ENCODE assay signal across 8 cellular contexts in the genomic region with DNA sequence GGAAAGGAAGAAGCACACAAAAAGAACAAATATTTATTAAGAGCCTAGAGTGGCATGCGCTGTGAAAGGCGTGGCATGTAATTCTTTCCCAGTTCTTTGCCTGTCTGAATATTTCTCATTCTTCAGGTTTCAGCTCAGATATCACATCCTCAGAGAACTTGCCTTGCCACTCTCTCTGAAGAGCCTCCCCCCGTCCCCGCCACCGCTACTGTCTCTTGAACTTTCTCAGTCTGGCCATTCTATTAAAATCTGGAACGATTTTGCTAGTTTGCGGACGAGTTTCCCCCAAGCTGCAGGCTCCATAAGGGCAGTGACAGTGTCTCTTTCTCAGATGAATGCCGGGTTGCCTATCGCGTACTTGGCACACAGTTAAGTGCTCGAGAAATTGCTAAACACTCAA. TPM values are rescaled to one million over a fixed set of nuclear protein-coding genes. Genes with fewer than 3 reads are reported as not detected.
DNase-seq lines count a peak whose midpoint lies in the region; ATAC-seq and TF ChIP-seq lines count a peak whose summit lies in the region.

No MANE protein-coding gene starts in this region.

- H3K27me3 ChIP-seq in CD8-positive, alpha-beta T cell (ENCODE audit: insufficient read depth, low read length), result no peaks in the 10 kb centered on the region
- H3K27me3 ChIP-seq in NT2/D1 (ENCODE audit: insufficient read depth, insufficient read length) (peaks cover 15% of the 10 kb centered on the region), ectodermal cell (ENCODE audit: control insufficient read depth, insufficient read depth, low read length, poor library complexity, severe bottlenecking) (peaks cover 24% of the 10 kb centered on the region), muscle layer of colon (ENCODE audit: control insufficient read depth in 1 of 2, insufficient read depth in 2 of 2, low read length in 2 of 2) (no peaks in the 10 kb centered on the region)

- no peaks in the 10 kb centered on the region for H3K36me3 ChIP-seq in CD8-positive, alpha-beta T cell (ENCODE audit: insufficient read depth, low read length)
- H3K36me3 ChIP-seq in NT2/D1 (ENCODE audit: insufficient read depth, insufficient read length, low read length) (no peaks in the 10 kb centered on the region), ectodermal cell (ENCODE audit: control insufficient read depth, insufficient read depth, low read length) (no peaks in the 10 kb centered on the region), muscle layer of colon (ENCODE audit: insufficient read depth, low read length) (no peaks in the 10 kb centered on the region)

- no peak for ATAC-seq in CD8-positive, alpha-beta T cell

- H3K9ac ChIP-seq in NT2/D1 (ENCODE audit: insufficient read length, low read depth) (peak overlapping the region; percentile 50), muscle layer of colon (ENCODE audit: low read length) (peak overlapping the region; percentile 67)

- no peak for DNase-seq in CD8-positive, alpha-beta T cell
- no peak for DNase-seq in NT2/D1 (ENCODE audit: low read depth, low spot score)
- no peak for DNase-seq in mucosa of gallbladder (ENCODE audit: low spot score)
- DNase-seq in T1000 (lab: John Stamatoyannopoulos, UW), result no peak
- DNase-seq in GM19238 (ENCODE audit: insufficient read length, low spot score), result no peak
- DNase-seq in COLO829 (ENCODE audit: low spot score), result no peak

- peaks cover 7% of the 10 kb centered on the region for H3K36me3 Mint-ChIP-seq in CD8-positive, alpha-beta T cell

- H3K4me1 Mint-ChIP-seq in CD8-positive, alpha-beta T cell (ENCODE audit: low read depth), result peaks cover 28% of the 10 kb centered on the region

- intact Hi-C loops in CD8-positive, alpha-beta T cell (cut with DNase I, micrococcal nuclease), result loop anchor here (1.0 to 10.0 kb wide), 13 partner anchors 31 to 1519 kb away; partner anchors contain the start of genes C10orf88 (in 2 of the 2), IKZF5 (in 2 of the 2), ACADSB (in 1 of the 2) and ATE1 (in 1 of the 2)

- WGBS in ectodermal cell, 2 experiments, result 44% methylated on average over 12 of the region's 12 CpGs

- peak overlapping the region; percentile 96 for H3K4me3 ChIP-seq in CD8-positive, alpha-beta T cell (ENCODE audit: low read depth, low read length)
- H3K4me3 ChIP-seq in NT2/D1 (ENCODE audit: insufficient read length, low read depth) (peak overlapping the region; percentile 45), ectodermal cell (ENCODE audit: insufficient read depth, low read depth, low read length) (peak overlapping the region; percentile 54), muscle layer of colon (ENCODE audit: low read depth in 1 of 2, low read length in 2 of 2) (peak overlapping the region; percentile 51 to 82)

- H3K27me3 Mint-ChIP-seq in CD8-positive, alpha-beta T cell (ENCODE audit: low read depth), result peaks cover 4% of the 10 kb centered on the region

- peak overlapping the region; percentile 80 for H3K27ac ChIP-seq in CD8-positive, alpha-beta T cell (ENCODE audit: low read depth, low read length)
- H3K27ac ChIP-seq in ectodermal cell (ENCODE audit: insufficient read depth, low read depth, low read length, poor library complexity, severe bottlenecking) (no peak overlapping the region), muscle layer of colon (ENCODE audit: low read depth, low read length) (peak overlapping the region; percentile 96)

- no peaks in the 10 kb centered on the region for H3K9me3 ChIP-seq in CD8-positive, alpha-beta T cell (ENCODE audit: low read length)
- H3K9me3 ChIP-seq in NT2/D1 (ENCODE audit: insufficient read depth, low read length) (no peaks in the 10 kb centered on the region), ectodermal cell (ENCODE audit: control insufficient read depth, low read length) (no peaks in the 10 kb centered on the region), muscle layer of colon (ENCODE audit: low read length) (no peaks in the 10 kb centered on the region)

- POLR2A ChIA-PET in CD8-positive, alpha-beta T cell (lab: Charles Lee), result interaction anchor here (0.8 to 2.0 kb wide), 14 partner anchors 9 to 184 kb away, joined by 3 to 16 read pairs (median 6); no protein-coding TSS in a partner anchor

- CTCF ChIA-PET in CD8-positive, alpha-beta T cell (lab: Charles Lee), result interaction anchor here (0.9 to 5.7 kb wide), 5 partner anchors 30 to 192 kb away, joined by 3 to 27 read pairs (median 5); no protein-coding TSS in a partner anchor

- peak overlapping the region; percentile 88 for H3K27ac Mint-ChIP-seq in CD8-positive, alpha-beta T cell

- no peak for TF ChIP-seq CTCF in CD8-positive, alpha-beta T cell (IDR thresholded peaks at IDR 0.05)

- peak overlapping the region; percentile 93 for H3K4me3 Mint-ChIP-seq in CD8-positive, alpha-beta T cell

- peaks cover 17% of the 10 kb centered on the region for H3K4me1 ChIP-seq in CD8-positive, alpha-beta T cell (ENCODE audit: insufficient read depth, low read length)
- H3K4me1 ChIP-seq in NT2/D1 (ENCODE audit: insufficient read depth, insufficient read length) (no peaks in the 10 kb centered on the region), ectodermal cell (ENCODE audit: control insufficient read depth, insufficient read depth, low read length) (peaks cover 4% of the 10 kb centered on the region), muscle layer of colon (ENCODE audit: insufficient read depth, low read length) (peaks cover 20% of the 10 kb centered on the region)

- no peaks in the 10 kb centered on the region for H3K9me3 Mint-ChIP-seq in CD8-positive, alpha-beta T cell

RNA-seq across cellular contexts. Expression of gene PLEKHA1, which starts 0.8 kb away (rescaled TPM):
- 10 to 100 TPM; 23.6 to 24.6 TPM for total RNA-seq in CD8-positive, alpha-beta T cell
- polyA plus RNA-seq in ectodermal cell (2013, experiment 1 of 4), result 35.0 TPM
- polyA plus RNA-seq in ectodermal cell (2013, experiment 2 of 4), result 44.9 TPM
- 37.5 TPM for polyA plus RNA-seq in ectodermal cell (2013, experiment 3 of 4)
- polyA plus RNA-seq in ectodermal cell (2013, experiment 4 of 4), result 37.0 TPM
- 54.8 TPM for total RNA-seq in mucosa of gallbladder

Comparison
In these comparisons a context has a peak if more than half of its experiments do, and no peak if none do; other contexts are left out.
1. H3K4me3 ChIP-seq: peak in every context shown above with its lines; median percentile 96 in CD8-positive, alpha-beta T cell; 66 in muscle layer of colon; 54 in ectodermal cell; 45 in NT2/D1.